In the genomic region with DNA sequence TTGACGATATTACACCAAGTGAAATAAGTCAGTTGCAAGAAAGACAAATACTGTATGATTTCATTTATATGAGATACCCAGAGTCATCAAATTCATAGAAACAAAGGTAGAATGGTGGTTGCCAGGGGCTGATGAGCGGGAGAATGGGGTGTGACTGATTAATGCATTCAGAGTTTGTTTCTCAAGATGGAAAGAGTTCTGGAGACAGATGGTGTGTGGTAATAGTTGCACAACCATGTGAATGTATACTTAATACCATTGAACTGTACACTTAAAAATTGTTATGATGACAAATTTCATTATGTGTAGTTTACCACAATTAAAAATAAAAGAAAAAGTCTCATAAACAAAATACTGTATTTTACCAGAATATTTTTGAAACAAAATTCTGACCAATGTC, we compare ENCODE assay signal across 27 cellular contexts.
A peak's percentile ranks its signal among the peaks of the same experiment; 100 is the strongest.
DNase-seq lines count a peak whose midpoint lies in the region; ATAC-seq, FAIRE-seq and TF ChIP-seq lines count a peak whose summit lies in the region.
"Had no signal": no experiment of that assay in that cellular context is flagged by ENCODE, and none has a peak within 500 bp of the region (broad histone marks: within the 10 kb centered on the region; RNA-seq: fewer than 3 reads in every experiment).

No MANE protein-coding gene starts in this region.

- H2AFZ ChIP-seq in hepatocyte: no peak overlapping the region

- peaks cover 0 to 16% of the 10 kb centered on the region in 2 donors for H3K36me3 ChIP-seq in gastrocnemius medialis
- no peaks in the 10 kb centered on the region for H3K36me3 ChIP-seq in hepatocyte (replicated peaks; ENCODE audit: insufficient read depth, low read depth)
- H3K36me3 ChIP-seq in psoas muscle (ENCODE audit: insufficient read depth in 1 of 2, low read depth in 1 of 2): peaks cover 3 to 33% of the 10 kb centered on the region in 2 donors
- H3K36me3 ChIP-seq: right lobe of liver had no signal

- H4K20me1 ChIP-seq in hepatocyte (ENCODE audit: insufficient read depth, poor library complexity, severe bottlenecking): no peaks in the 10 kb centered on the region

- no peaks in the 10 kb centered on the region for H3K4me1 ChIP-seq in gastrocnemius medialis
- H3K4me1 ChIP-seq in hepatocyte (ENCODE audit: insufficient read depth): no peaks in the 10 kb centered on the region
- H3K4me1 ChIP-seq in psoas muscle: no peaks in the 10 kb centered on the region
- H3K4me1 ChIP-seq: heart right ventricle, stomach had no signal

- peak; percentile 24 for FAIRE-seq in colon (lab: Jason Lieb, UNC)
- FAIRE-seq: GM12892, HepG2 had no signal

- no peaks in the 10 kb centered on the region for H3K9me3 ChIP-seq in gastrocnemius medialis
- H3K9me3 ChIP-seq in hepatocyte (ENCODE audit: low read depth): no peaks in the 10 kb centered on the region
- no peaks in the 10 kb centered on the region for H3K9me3 ChIP-seq in psoas muscle
- H3K9me3 ChIP-seq: heart right ventricle, right lobe of liver, stomach had no signal

- no peak for TF ChIP-seq CTCF in gastrocnemius medialis (IDR thresholded peaks at IDR 0.05 in 4 of 5, conservative IDR thresholded peaks at IDR 0.05 in 1 of 5)
- no peak for TF ChIP-seq CTCF in hepatocyte (IDR thresholded peaks at IDR 0.05; ENCODE audit: poor library complexity)
- TF ChIP-seq CTCF in psoas muscle (IDR thresholded peaks at IDR 0.05): no peak

- DNase-seq in DMS 273 treated with DMSO at 0.1 percent for 48 hours (lab: John Stamatoyannopoulos, UW): peak; percentile 10
- peak; percentile 67 for DNase-seq in MV-4-11 (lab: John Stamatoyannopoulos, UW)
- DNase-seq in iris pigment epithelial cell (ENCODE audit: low read depth): peak; percentile 78
- no peak for DNase-seq in gastrocnemius medialis
- DNase-seq in hepatocyte (ENCODE audit: low spot score): no peak
- DNase-seq in psoas muscle: no peak
- DNase-seq: activated CD4-positive, alpha-beta T cell treated with anti-CD3 and anti-CD28 coated beads, Interleukin-2, amount 50 U/mL, for 48 hours; activated naive CD8-positive, alpha-beta T cell treated with anti-CD3 and anti-CD28 coated beads, Interleukin-2, amount 50 U/mL, for 24 hours; activated T-cell treated with anti-CD3 and anti-CD28 coated beads, Interleukin-2, amount 50 U/mL, for 48 hours; C1 segment of cervical spinal cord; cerebellar nuclear complex; DMS53; heart right ventricle; naive thymus-derived CD8-positive, alpha-beta T cell; NCI-H1092; NCI-H1694; NCI-H446 treated with DMSO at 0.1 percent for 48 hours; NK-92 treated with Interleukin-12 subunit alpha and Interleukin-12 subunit beta, amount 100 ng/mL, for 24 hours; right lobe of liver; Right ventricle myocardium superior; stimulated activated CD4-positive, alpha-beta T cell treated with anti-CD3 and anti-CD28 coated beads, Interleukin-4, amount 100 ng/mL, for 1 hour; stomach; T-helper 2 cell had no signal

- H3K27me3 ChIP-seq in gastrocnemius medialis (no peaks in the 10 kb centered on the region), hepatocyte (no peaks in the 10 kb centered on the region), psoas muscle (ENCODE audit: insufficient read depth in 3 of 3, low read length in 2 of 3) (no peaks in the 10 kb centered on the region)
- H3K27me3 ChIP-seq: heart right ventricle, right lobe of liver, stomach had no signal

- H3K9me2 ChIP-seq in hepatocyte (replicated peaks; ENCODE audit: insufficient read depth): no peaks in the 10 kb centered on the region

- TF ChIP-seq POLR2A in gastrocnemius medialis (IDR thresholded peaks at IDR 0.05): no peak

- intact Hi-C loops in gastrocnemius medialis (cut with DNase I; ENCODE audit: low total_unique reads): no loop called here
- intact Hi-C loops in psoas muscle (cut with DNase I): no loop called here

- 97% methylated on average over 2 of the region's 2 CpGs for WGBS in hepatocyte (ENCODE audit: low lambda C conversion rate, missing lambda C conversion rate)
- 94 to 99% (median 98%) methylated on average over 2 of the region's 2 CpGs for WGBS in psoas muscle, 3 donors

- no peak overlapping the region for H3K4me2 ChIP-seq in hepatocyte

- no peaks in the 10 kb centered on the region for H3K79me2 ChIP-seq in hepatocyte

- in situ Hi-C loops in gastrocnemius medialis (cut with MboI; ENCODE audit: low sequenced_read_pairs in 4 of 4): no loop called here

- ATAC-seq in gastrocnemius medialis (no peak), psoas muscle (no peak)
- ATAC-seq: activated CD4-positive, CD25-positive, alpha-beta regulatory T cell treated with anti-CD3 and anti-CD28 coated beads, Interleukin-2, amount 50 U/mL, for 24 hours; activated naive CD8-positive, alpha-beta T cell treated with anti-CD3 and anti-CD28 coated beads, Interleukin-2, amount 50 U/mL, for 24 hours; heart right ventricle; HepG2; naive thymus-derived CD8-positive, alpha-beta T cell; right lobe of liver had no signal

- H3K4me3 ChIP-seq in gastrocnemius medialis (no peak overlapping the region), hepatocyte (no peak overlapping the region), psoas muscle (no peak overlapping the region)
- H3K4me3 ChIP-seq: heart right ventricle, right lobe of liver, stomach had no signal

- H3K27ac ChIP-seq in gastrocnemius medialis (no peak overlapping the region), hepatocyte (no peak overlapping the region), psoas muscle (no peak overlapping the region)
- H3K27ac ChIP-seq: heart right ventricle, right lobe of liver, stomach had no signal

Comparison
In these comparisons a context has a peak if more than half of its experiments do, and no peak if none do; other contexts are left out.
1. DNase-seq: peak in DMS 273 treated with DMSO at 0.1 percent for 48 hours (single experiment), MV-4-11 (single experiment) and iris pigment epithelial cell (single experiment); none in gastrocnemius medialis (0 of 2), hepatocyte (single experiment) and psoas muscle (0 of 2).